10 cellular contexts compared by ENCODE assay signal in the genomic region with DNA sequence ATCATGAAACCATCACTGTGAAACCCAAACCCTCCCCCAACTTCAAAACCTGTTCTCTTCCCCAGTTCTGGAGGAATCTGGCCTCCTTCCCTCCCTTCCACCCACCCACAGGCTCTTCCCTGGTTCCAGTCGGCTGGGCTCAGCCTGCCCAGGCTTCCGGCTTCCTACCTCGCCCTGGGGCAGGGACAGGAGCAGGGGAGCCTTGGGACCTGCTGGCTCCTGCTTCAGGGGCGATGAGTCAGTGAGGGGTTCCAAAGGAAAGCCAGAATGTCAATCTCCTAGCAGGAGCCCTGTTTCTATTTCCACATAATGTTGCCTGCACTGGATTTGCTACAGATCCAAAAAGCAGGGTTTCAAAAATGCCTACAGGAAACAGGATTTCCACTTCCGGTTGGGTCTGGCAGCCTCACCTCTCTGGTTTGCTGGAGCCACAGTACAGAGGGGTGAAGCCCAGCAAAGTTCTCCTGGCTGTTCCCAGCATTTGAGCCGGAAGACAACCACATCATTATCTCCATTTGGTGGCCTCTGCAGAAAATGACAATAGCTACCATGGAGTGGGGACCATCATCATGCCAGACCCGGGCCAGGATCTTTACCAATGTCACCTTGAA.
DNase-seq lines count a peak whose midpoint lies in the region; ATAC-seq and TF ChIP-seq lines count a peak whose summit lies in the region.
"Had no signal": no experiment of that assay in that cellular context is flagged by ENCODE, and none has a peak within 500 bp of the region (broad histone marks: within the 10 kb centered on the region; RNA-seq: fewer than 3 reads in every experiment).

No MANE protein-coding gene starts in this region.

- TF ChIP-seq POLR2A in uterus (IDR thresholded peaks at IDR 0.05), result no peak
- TF ChIP-seq POLR2A in prostate gland (IDR thresholded peaks at IDR 0.05), result no peak

- no peak overlapping the region for H2AFZ ChIP-seq in OCI-LY7 (ENCODE audit: low read length)

- TF ChIP-seq CTCF in left ventricle myocardium inferior (IDR thresholded peaks at IDR 0.05; ENCODE audit: borderline replicate concordance) (no peak), cardiac fibroblast (IDR thresholded peaks at IDR 0.05; ENCODE audit: low read depth, low read length) (no peak), OCI-LY7 (conservative IDR thresholded peaks at IDR 0.05; ENCODE audit: low read length) (no peak), uterus (IDR thresholded peaks at IDR 0.05) (no peak), prostate gland (IDR thresholded peaks at IDR 0.05) (no peak)

- H3K9me2 ChIP-seq in OCI-LY7 (ENCODE audit: insufficient read depth, low read length), result no peaks in the 10 kb centered on the region

- H3K9me3 ChIP-seq in left ventricle myocardium inferior (replicated peaks) (no peaks in the 10 kb centered on the region), OCI-LY7 (ENCODE audit: low read length) (no peaks in the 10 kb centered on the region), uterus (no peaks in the 10 kb centered on the region), prostate gland (no peaks in the 10 kb centered on the region)

- no peak overlapping the region for H3K4me2 ChIP-seq in OCI-LY7 (ENCODE audit: low read length)

- BruUV-seq in OCI-LY7 (replicated peaks; lab: Mats Ljungman, UMichigan), result no TSS peak

- peaks cover 89% of the 10 kb centered on the region for H3K4me1 ChIP-seq in left ventricle myocardium inferior
- no peaks in the 10 kb centered on the region for H3K4me1 ChIP-seq in OCI-LY7 (ENCODE audit: insufficient read depth, low read length, poor library complexity, severe bottlenecking)
- peaks cover 0 to 10% of the 10 kb centered on the region in 2 donors for H3K4me1 ChIP-seq in uterus
- no peaks in the 10 kb centered on the region for H3K4me1 ChIP-seq in prostate gland (replicated peaks)

- no peak for ATAC-seq in GM21825 (IDR thresholded peaks at IDR 0.05; ENCODE audit: unreplicated experiment)
- ATAC-seq: natural killer cell treated with Interleukin-12 subunit alpha and Interleukin-12 subunit beta and Interleukin-15 and Interleukin-18, amount 100 ng/mL, for 72 hours had no signal

- CTCF ChIA-PET in OCI-LY7 (lab: Charles Lee; ENCODE audit: unreplicated experiment), result no interaction called here

- H3K27ac ChIP-seq in left ventricle myocardium inferior (replicated peaks), result peak overlapping the region; percentile 93
- no peak overlapping the region for H3K27ac ChIP-seq in OCI-LY7 (ENCODE audit: low read depth, low read length, poor library complexity, severe bottlenecking)
- peak overlapping the region in 1 of 2 donors; percentile 60 for H3K27ac ChIP-seq in uterus
- no peak overlapping the region for H3K27ac ChIP-seq in prostate gland

- no peaks in the 10 kb centered on the region for H3K79me2 ChIP-seq in OCI-LY7 (ENCODE audit: insufficient read depth, low read depth, low read length)

- intact Hi-C loops in left ventricle myocardium inferior (cut with micrococcal nuclease) (no loop called here), cardiac septum (cut with DNase I) (no loop called here), OCI-LY7 (cut with micrococcal nuclease; ENCODE audit: unreplicated experiment) (no loop called here), uterus (cut with DNase I; ENCODE audit: low total_unique reads) (no loop called here), prostate gland (cut with DNase I) (no loop called here)

- no peak for DNase-seq in left ventricle myocardium inferior
- DNase-seq in cardiac septum (ENCODE audit: low spot score), result no peak
- DNase-seq in cardiac fibroblast (ENCODE audit: low read depth in 2 of 2), result peak; percentile 14 to 75
- DNase-seq in kidney tubule cell (ENCODE audit: low spot score), result peak; percentile 93
- DNase-seq in OCI-LY7 (ENCODE audit: low spot score), result no peak
- no peak for DNase-seq in uterus
- DNase-seq in prostate gland (ENCODE audit: low spot score), result no peak
- DNase-seq: NK-92 treated with Interleukin-12 subunit alpha and Interleukin-12 subunit beta, amount 100 ng/mL, for 24 hours had no signal

- WGBS in prostate gland, result 47% methylated on average over 7 of the region's 7 CpGs

- no peaks in the 10 kb centered on the region for H4K20me1 ChIP-seq in OCI-LY7 (ENCODE audit: insufficient read depth, low read length)

- POLR2A ChIA-PET in OCI-LY7 (lab: Charles Lee), result no interaction called here

- no peaks in the 10 kb centered on the region for H3K27me3 ChIP-seq in left ventricle myocardium inferior (ENCODE audit: low read depth)
- no peaks in the 10 kb centered on the region for H3K27me3 ChIP-seq in uterus
- no peaks in the 10 kb centered on the region for H3K27me3 ChIP-seq in prostate gland (replicated peaks; ENCODE audit: insufficient read depth)

- H3K36me3 ChIP-seq in left ventricle myocardium inferior (peaks cover 4% of the 10 kb centered on the region), OCI-LY7 (ENCODE audit: insufficient read depth, low read length) (no peaks in the 10 kb centered on the region), uterus (no peaks in the 10 kb centered on the region), prostate gland (no peaks in the 10 kb centered on the region)

- H3K4me3 ChIP-seq in left ventricle myocardium inferior, result no peak overlapping the region
- H3K4me3 ChIP-seq in cardiac fibroblast (replicated peaks in 1 of 2; ENCODE audit: low read depth in 2 of 2, low read length in 2 of 2), result no peak overlapping the region
- H3K4me3 ChIP-seq in OCI-LY7 (ENCODE audit: low read depth, low read length, poor library complexity, severe bottlenecking), result no peak overlapping the region
- no peak overlapping the region for H3K4me3 ChIP-seq in uterus
- no peak overlapping the region for H3K4me3 ChIP-seq in prostate gland

Comparison
In these comparisons a context has a peak if more than half of its experiments do, and no peak if none do; other contexts are left out.
1. DNase-seq: peak in cardiac fibroblast (2 of 2) and kidney tubule cell (single experiment); none in left ventricle myocardium inferior (single experiment), cardiac septum (single experiment), OCI-LY7 (single experiment), uterus (0 of 2) and prostate gland (single experiment).